ENCODE assay signal across 8 cellular contexts in genomic region chr14:70018713-70019201, GRCh38.
DNase-seq lines count a peak whose midpoint lies in the region; ATAC-seq and TF ChIP-seq lines count a peak whose summit lies in the region.

No MANE protein-coding gene starts in this region.

- no peaks in the 10 kb centered on the region for H3K4me1 ChIP-seq in rectal smooth muscle tissue (ENCODE audit: control insufficient read depth, insufficient read depth, low read length)

- ATAC-seq in GM18502 (IDR thresholded peaks at IDR 0.05; ENCODE audit: poor library complexity, unreplicated experiment) (peak; percentile 77), HG03521 (IDR thresholded peaks at IDR 0.05; ENCODE audit: unreplicated experiment) (peak; percentile 51), HG03457 (IDR thresholded peaks at IDR 0.05; ENCODE audit: unreplicated experiment) (no peak), GM21526 (IDR thresholded peaks at IDR 0.05; ENCODE audit: low FRiP score, unreplicated experiment) (no peak)

- no peak overlapping the region for H3K27ac ChIP-seq in rectal smooth muscle tissue (ENCODE audit: low read depth, low read length)

- no peaks in the 10 kb centered on the region for H3K27me3 ChIP-seq in rectal smooth muscle tissue (ENCODE audit: control insufficient read depth, insufficient read depth, low read length)

- no peak overlapping the region for H3K4me3 ChIP-seq in fibroblast of pulmonary artery (replicated peaks; ENCODE audit: low read depth, low read length)
- peak overlapping the region; percentile 10 for H3K4me3 ChIP-seq in rectal smooth muscle tissue (ENCODE audit: low read length)

- H3K36me3 ChIP-seq in rectal smooth muscle tissue (ENCODE audit: control insufficient read depth, insufficient read depth, low read length) = no peaks in the 10 kb centered on the region

- DNase-seq in fibroblast of pulmonary artery (ENCODE audit: low read depth) = peak; percentile 17
- no peak for DNase-seq in NCI-H345 (lab: John Stamatoyannopoulos, UW)
- DNase-seq in NCI-H748 (lab: John Stamatoyannopoulos, UW; ENCODE audit: unreplicated experiment) = no peak

- no peak overlapping the region for H3K9ac ChIP-seq in rectal smooth muscle tissue (ENCODE audit: low read length)

- no peak for TF ChIP-seq CTCF in fibroblast of pulmonary artery (IDR thresholded peaks at IDR 0.05; ENCODE audit: low read length, missing control alignments)

Comparison
In these comparisons a context has a peak if more than half of its experiments do, and no peak if none do; other contexts are left out.
1. ATAC-seq: peak in GM18502 (single experiment) and HG03521 (single experiment); none in HG03457 (single experiment) and GM21526 (single experiment).